29 cellular contexts compared by ENCODE assay signal in genomic region chr3:48370330-48370708, GRCh38. TPM values are rescaled to one million over a fixed set of nuclear protein-coding genes. Genes with fewer than 3 reads are reported as not detected.
"Had no signal": no experiment of that assay in that cellular context is flagged by ENCODE, and none has a peak within 500 bp of the region (broad histone marks: within the 10 kb centered on the region; RNA-seq: fewer than 3 reads in every experiment).

No MANE protein-coding gene starts in this region.

- H3K27me3 ChIP-seq: cardiac muscle cell, esophagus squamous epithelium, gastrocnemius medialis, right atrium auricular region, upper lobe of right lung had no signal

- ATAC-seq: activated T-cell treated with anti-CD3 and anti-CD28 coated beads, Interleukin-2, amount 50 U/mL, for 72 hours; gastrocnemius medialis; lower lobe of right lung; psoas muscle; upper lobe of right lung had no signal

- FAIRE-seq: islet of Langerhans had no signal

- DNase-seq: activated CD4-positive, alpha-beta memory T cell treated with anti-CD3 and anti-CD28 coated beads, Interleukin-2, amount 10 ng/mL, durations not matched to agents 7 days and 5 days; activated CD4-positive, alpha-beta T cell treated with anti-CD3 and anti-CD28 coated beads for 48 hours; activated CD4-positive, CD25-positive, alpha-beta regulatory T cell; activated effector memory CD4-positive, alpha-beta T cell treated with Interleukin-2 at 50 U/mL for 16 hours; activated naive CD4-positive, alpha-beta T cell treated with anti-CD3 and anti-CD28 coated beads for 36 hours; activated naive CD8-positive, alpha-beta T cell treated with anti-CD3 and anti-CD28 coated beads, Interleukin-2, amount 10 ng/mL, durations not matched to agents 7 days and 5 days; activated T-cell treated with anti-CD3 and anti-CD28 coated beads, Interleukin-2, amount 50 U/mL, for 72 hours; amygdala; cortex of kidney; esophagus squamous epithelium; gastrocnemius medialis; hippocampal formation; lower lobe of right lung; mesendoderm; psoas muscle; stimulated activated CD4-positive, alpha-beta T cell treated with anti-CD3 and anti-CD28 coated beads, Interleukin-4, amount 100 ng/mL, for 24 hours; stimulated activated naive CD4-positive, alpha-beta T cell treated with Interleukin-2 at 50 U/mL for 16 hours; T1000; upper lobe of right lung had no signal

- H3K36me3 Mint-ChIP-seq: activated naive CD8-positive, alpha-beta T cell treated with anti-CD3 and anti-CD28 coated beads, Interleukin-2, amount 10 ng/mL, durations not matched to agents 7 days and 5 days had no signal

- H3K27ac Mint-ChIP-seq: activated CD4-positive, alpha-beta memory T cell treated with anti-CD3 and anti-CD28 coated beads, Interleukin-2, amount 10 ng/mL, durations not matched to agents 7 days and 5 days; activated naive CD4-positive, alpha-beta T cell treated with anti-CD3 and anti-CD28 coated beads for 36 hours; activated naive CD8-positive, alpha-beta T cell treated with anti-CD3 and anti-CD28 coated beads, Interleukin-2, amount 10 ng/mL, durations not matched to agents 7 days and 5 days; activated T-cell treated with anti-CD3 and anti-CD28 coated beads, Interleukin-2, amount 50 U/mL, for 72 hours; endodermal cell; T-helper 1 cell treated with Interleukin-12 subunit alpha and Interleukin-12 subunit beta and Interleukin-4 antibody, amounts not matched to agents 30 μg/mL and 1 μg/mL, for 36 hours had no signal

- H3K9me3 Mint-ChIP-seq: activated naive CD4-positive, alpha-beta T cell treated with anti-CD3 and anti-CD28 coated beads for 36 hours; activated naive CD8-positive, alpha-beta T cell treated with anti-CD3 and anti-CD28 coated beads, Interleukin-2, amount 10 ng/mL, durations not matched to agents 7 days and 5 days; activated T-cell treated with anti-CD3 and anti-CD28 coated beads, Interleukin-2, amount 50 U/mL, for 72 hours; endodermal cell; T-helper 1 cell treated with Interleukin-12 subunit alpha and Interleukin-12 subunit beta and Interleukin-4 antibody, amounts not matched to agents 30 μg/mL and 1 μg/mL, for 36 hours had no signal

- H3K4me3 ChIP-seq: cardiac muscle cell, esophagus squamous epithelium, gastrocnemius medialis, lower lobe of right lung, mucosa of descending colon, psoas muscle, right atrium auricular region, upper lobe of right lung had no signal

- H3K4me1 ChIP-seq: esophagus squamous epithelium, gastrocnemius medialis, lower lobe of right lung, psoas muscle, upper lobe of right lung had no signal

- H3K36me3 ChIP-seq: cardiac muscle cell, esophagus squamous epithelium, gastrocnemius medialis, lower lobe of right lung, right atrium auricular region, upper lobe of right lung had no signal

- H3K27ac ChIP-seq: cardiac muscle cell, esophagus squamous epithelium, gastrocnemius medialis, lower lobe of right lung, psoas muscle, right atrium auricular region, upper lobe of right lung had no signal

- H3K9me3 ChIP-seq: esophagus squamous epithelium, gastrocnemius medialis, lower lobe of right lung, mucosa of descending colon, psoas muscle, right atrium auricular region, upper lobe of right lung had no signal

- H3K4me1 Mint-ChIP-seq: activated CD4-positive, alpha-beta memory T cell treated with anti-CD3 and anti-CD28 coated beads, Interleukin-2, amount 10 ng/mL, durations not matched to agents 7 days and 5 days; activated naive CD8-positive, alpha-beta T cell treated with anti-CD3 and anti-CD28 coated beads, Interleukin-2, amount 10 ng/mL, durations not matched to agents 7 days and 5 days had no signal

- H3K4me3 Mint-ChIP-seq: activated CD4-positive, alpha-beta memory T cell treated with anti-CD3 and anti-CD28 coated beads, Interleukin-2, amount 10 ng/mL, durations not matched to agents 7 days and 5 days; activated naive CD4-positive, alpha-beta T cell treated with anti-CD3 and anti-CD28 coated beads for 36 hours; activated naive CD8-positive, alpha-beta T cell treated with anti-CD3 and anti-CD28 coated beads, Interleukin-2, amount 10 ng/mL, durations not matched to agents 7 days and 5 days; activated T-cell treated with anti-CD3 and anti-CD28 coated beads, Interleukin-2, amount 50 U/mL, for 72 hours; endodermal cell; T-helper 1 cell treated with Interleukin-12 subunit alpha and Interleukin-12 subunit beta and Interleukin-4 antibody, amounts not matched to agents 30 μg/mL and 1 μg/mL, for 36 hours had no signal

RNA-seq across cellular contexts. Expression of gene FBXW12, which starts 1.7 kb away (rescaled TPM):
- total RNA-seq: activated CD4-positive, alpha-beta memory T cell treated with anti-CD3 and anti-CD28 coated beads, Interleukin-2, amount 10 ng/mL, durations not matched to agents 7 days and 5 days; activated naive CD4-positive, alpha-beta T cell treated with anti-CD3 and anti-CD28 coated beads for 36 hours; activated naive CD8-positive, alpha-beta T cell treated with anti-CD3 and anti-CD28 coated beads, Interleukin-2, amount 10 ng/mL, durations not matched to agents 7 days and 5 days; activated T-cell treated with anti-CD3 and anti-CD28 coated beads, Interleukin-2, amount 50 U/mL, for 72 hours; esophagus squamous epithelium; gastrocnemius medialis; lower lobe of right lung; mucosa of descending colon; osteocyte; psoas muscle; right atrium auricular region; upper lobe of right lung had no signal
- polyA plus RNA-seq: neural cell had no signal

RNA-seq across cellular contexts. Expression of gene SPINK8, which starts 36.9 kb away (rescaled TPM):
- total RNA-seq: activated CD4-positive, alpha-beta memory T cell treated with anti-CD3 and anti-CD28 coated beads, Interleukin-2, amount 10 ng/mL, durations not matched to agents 7 days and 5 days; activated naive CD4-positive, alpha-beta T cell treated with anti-CD3 and anti-CD28 coated beads for 36 hours; activated naive CD8-positive, alpha-beta T cell treated with anti-CD3 and anti-CD28 coated beads, Interleukin-2, amount 10 ng/mL, durations not matched to agents 7 days and 5 days; activated T-cell treated with anti-CD3 and anti-CD28 coated beads, Interleukin-2, amount 50 U/mL, for 72 hours; cardiac muscle cell; cerebellum; endodermal cell; esophagus squamous epithelium; gastrocnemius medialis; lower lobe of right lung; mucosa of descending colon; osteocyte; psoas muscle; right atrium auricular region; subcutaneous adipose tissue; upper lobe of right lung had no signal
- polyA plus RNA-seq: cardiac muscle cell, neural cell, psoas muscle had no signal
